In genomic region chr5:149550267-149550582, GRCh38 we compare ENCODE assay signal across 1 cellular context.
TF ChIP-seq lines count a peak whose summit lies in the region.

No MANE protein-coding gene starts in this region.

TF ChIP-seq in HepG2, 621 proteins besides CTCF, POLR2A, EP300 and RAD21:
- 0 out of 2 replicates have a peak, but pooled peaks have one; percentile 5 for TF ChIP-seq FOSL2 (CRISPR knock-in tag; IDR thresholded peaks at IDR 0.05)
- no peak for TF ChIP-seq SMARCE1 (IDR thresholded peaks at IDR 0.05; ENCODE audit: borderline replicate concordance)
- 0 out of 2 replicates have a peak, but pooled peaks have one; percentile 12 for TF ChIP-seq ATF5 (CRISPR knock-in tag; IDR thresholded peaks at IDR 0.05; ENCODE audit: low read depth)
- 0 out of 2 replicates have a peak, but pooled peaks have one; percentile 5 for TF ChIP-seq ZNF564 (CRISPR knock-in tag; IDR thresholded peaks at IDR 0.05)
- no peak for TF ChIP-seq HNRNPK (IDR thresholded peaks at IDR 0.05; ENCODE audit: low read depth, low read length, poor library complexity, severe bottlenecking)
- TF ChIP-seq ATF2 (CRISPR knock-in tag; IDR thresholded peaks at IDR 0.05): no peak
- TF ChIP-seq DNMT3B (CRISPR knock-in tag; conservative IDR thresholded peaks at IDR 0.05): no peak
- no peak for TF ChIP-seq CBX2 (IDR thresholded peaks at IDR 0.05; ENCODE audit: low read depth, low read length)
- TF ChIP-seq CBX2 (CRISPR knock-in tag; IDR thresholded peaks at IDR 0.05; ENCODE audit: low read depth): no peak
- no peak for TF ChIP-seq GATAD2A (CRISPR knock-in tag; IDR thresholded peaks at IDR 0.05)
- TF ChIP-seq SMAD3 (CRISPR knock-in tag; IDR thresholded peaks at IDR 0.05): peak; percentile 2; the same call in 1 of the 2 replicates
- no peak for TF ChIP-seq SRY (CRISPR knock-in tag; IDR thresholded peaks at IDR 0.05)
